In genomic region chr1:147677681-147678080, GRCh38 we compare ENCODE assay signal across 2 cellular contexts.
TF ChIP-seq lines count a peak whose summit lies in the region.

No MANE protein-coding gene starts in this region.

TF ChIP-seq in HCT116, 20 proteins besides CTCF, POLR2A, EP300 and RAD21:
- TF ChIP-seq CBX3 (IDR thresholded peaks at IDR 0.05; ENCODE audit: low read depth) = 0 out of 2 replicates have a peak, but pooled peaks have one; percentile 49

TF ChIP-seq in HepG2, 621 proteins besides CTCF, POLR2A, EP300 and RAD21:
- peak; percentile 91; the same call in 1 of the 2 replicates for TF ChIP-seq ZNF562 (CRISPR knock-in tag; IDR thresholded peaks at IDR 0.05; ENCODE audit: borderline replicate concordance)
